28 cellular contexts compared by ENCODE assay signal in the genomic region with DNA sequence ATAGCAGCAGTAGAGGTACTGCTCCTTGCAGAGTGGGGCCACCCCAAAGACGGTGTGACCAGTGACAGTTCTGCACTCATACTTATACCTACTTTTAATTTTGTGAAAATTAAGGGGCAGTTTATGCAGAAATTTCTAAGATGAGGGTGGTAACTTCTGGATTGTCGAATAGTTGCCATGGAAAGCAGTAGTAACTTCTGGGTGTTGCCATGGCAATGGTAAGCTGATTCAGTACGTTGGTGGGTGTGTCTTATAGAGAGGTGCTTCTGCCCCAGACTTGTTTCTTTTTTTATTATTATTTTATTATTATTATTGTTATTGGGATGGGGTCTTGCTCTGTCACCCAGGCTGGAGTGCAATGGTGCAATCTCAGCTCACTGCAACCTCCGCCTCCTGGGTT.
A peak's percentile ranks its signal among the peaks of the same experiment; 100 is the strongest.
DNase-seq lines count a peak whose midpoint lies in the region; ATAC-seq, FAIRE-seq and TF ChIP-seq lines count a peak whose summit lies in the region.
"Had no signal": no experiment of that assay in that cellular context is flagged by ENCODE, and none has a peak within 500 bp of the region (broad histone marks: within the 10 kb centered on the region; RNA-seq: fewer than 3 reads in every experiment).

No MANE protein-coding gene starts in this region.

- no peak overlapping the region for H3K56ac ChIP-seq in H9 (ENCODE audit: insufficient read length, low read depth, low read length)

- no peak overlapping the region for H4K91ac ChIP-seq in H9 (ENCODE audit: insufficient read length, low read depth, low read length)

- H2AFZ ChIP-seq in H9 (ENCODE audit: low read length) (no peak overlapping the region), osteoblast (ENCODE audit: low read length) (no peak overlapping the region)

- H3K36me3 Mint-ChIP-seq in H9 (ENCODE audit: insufficient read depth in 1 of 3, low read depth in 3 of 3) = 0 out of 7 replicates have a peak, but pooled peaks cover 0 to 2% (median 0%) of the 10 kb centered on the region in 3 experiments
- H3K36me3 Mint-ChIP-seq: CD14-positive monocyte; CD4-positive, alpha-beta memory T cell; CD4-positive, CD25-positive, alpha-beta regulatory T cell; CD8-positive, alpha-beta memory T cell had no signal

- no CpG with 5 or more reads among the region's 4 CpGs for WGBS in H9 (ENCODE audit: extremely low coverage, insufficient read length, low lambda C conversion rate)

- H3K27ac ChIP-seq in H9 (ENCODE audit: insufficient read length, low read depth, low read length) (no peak overlapping the region), osteoblast (ENCODE audit: low read depth, low read length) (no peak overlapping the region)
- H3K27ac ChIP-seq: 22Rv1, A549, BLaER1 had no signal

- TF ChIP-seq POLR2A in H54 (IDR thresholded peaks at IDR 0.05; ENCODE audit: low read depth, low read length) = no peak

- H3K36me3 ChIP-seq in osteoblast (ENCODE audit: insufficient read depth, low read length) = no peaks in the 10 kb centered on the region
- H3K36me3 ChIP-seq: BE2C, BLaER1 had no signal

- H3K4me2 ChIP-seq in H9 (ENCODE audit: insufficient read depth, insufficient read length, low read length) (no peak overlapping the region), osteoblast (ENCODE audit: insufficient read depth, low read length) (no peak overlapping the region)
- H3K4me2 ChIP-seq: A549, BLaER1 had no signal

- no peak overlapping the region for H3K4me3 Mint-ChIP-seq in H9
- H3K4me3 Mint-ChIP-seq: CD14-positive monocyte; CD4-positive, alpha-beta memory T cell; CD4-positive, CD25-positive, alpha-beta regulatory T cell; CD8-positive, alpha-beta memory T cell had no signal

- H4K8ac ChIP-seq in H9 (replicated peaks; ENCODE audit: insufficient read length, low read depth, low read length) = no peak overlapping the region

- no peak overlapping the region for H3K4ac ChIP-seq in H9 (ENCODE audit: low read depth, low read length)

- H3K4me1 ChIP-seq in H9 (ENCODE audit: insufficient read depth, low read length) (peaks cover 3% of the 10 kb centered on the region; the same call in 1 of the 2 replicates), osteoblast (ENCODE audit: insufficient read depth, low read length) (no peaks in the 10 kb centered on the region)
- H3K4me1 ChIP-seq: A549, BE2C, BLaER1 had no signal

- H2BK12ac ChIP-seq in H9 (ENCODE audit: insufficient read length, low read depth, low read length) = no peak overlapping the region

- TF ChIP-seq CTCF in H9 (conservative IDR thresholded peaks at IDR 0.05) = no peak
- no peak for TF ChIP-seq CTCF in osteoblast (IDR thresholded peaks at IDR 0.05; ENCODE audit: extremely low read depth, low read depth, low read length)

- H3T11ph ChIP-seq in H9 (ENCODE audit: low read length) = no peak overlapping the region

- FAIRE-seq in H54 (lab: Jason Lieb, UNC) = no peak
- FAIRE-seq: A549, GM12878, GM12892, GM18507, GM19239 had no signal

- H4K5ac ChIP-seq in H9 (ENCODE audit: insufficient read length, low read depth, low read length) = no peak overlapping the region

- no peak overlapping the region for H2BK5ac ChIP-seq in H9 (ENCODE audit: insufficient read length, low read length)

- DNase-seq in Ammon's horn (ENCODE audit: low spot score) = peak; percentile 15
- DNase-seq in H9 = no peak
- DNase-seq in fibroblast of the conjunctiva (ENCODE audit: low read depth) = peak; percentile 18
- DNase-seq in H54 (ENCODE audit: insufficient read length, low spot score) = no peak
- no peak for DNase-seq in osteoblast (ENCODE audit: insufficient read length, low spot score, missing footprints)
- DNase-seq: AML-193; BE2C; C1 segment of cervical spinal cord; CD4-positive, alpha-beta memory T cell; CD4-positive, CD25-positive, alpha-beta regulatory T cell; CD8-positive, alpha-beta memory T cell; COR-L47; DMS 273 treated with DMSO at 0.1 percent for 48 hours; DMS153; DMS53; DMS79; DND-41; EL; GDM1 had no signal

- H3K4me3 ChIP-seq in osteoblast (ENCODE audit: insufficient read depth, low read length) = no peak overlapping the region
- H3K4me3 ChIP-seq: A549, BLaER1, GM12878 had no signal

- no peak overlapping the region for H2BK15ac ChIP-seq in H9 (ENCODE audit: low read depth, low read length)

- H3K9ac ChIP-seq in H9 (ENCODE audit: extremely low read depth, insufficient read length, low read length) = no peak overlapping the region
- H3K9ac ChIP-seq: BLaER1 had no signal

- no peak for ATAC-seq in HG03565 (IDR thresholded peaks at IDR 0.05; ENCODE audit: unreplicated experiment)
- ATAC-seq: A549, GM12878 had no signal

- no peak overlapping the region for H3K27ac Mint-ChIP-seq in H9
- H3K27ac Mint-ChIP-seq: CD14-positive monocyte; CD4-positive, alpha-beta memory T cell; CD4-positive, CD25-positive, alpha-beta regulatory T cell had no signal

- no peak overlapping the region for H3K23ac ChIP-seq in H9 (ENCODE audit: insufficient read length, low read depth, low read length)

- H3K79me2 ChIP-seq in H9 (ENCODE audit: insufficient read depth, low read length) = no peaks in the 10 kb centered on the region
- no peaks in the 10 kb centered on the region for H3K79me2 ChIP-seq in osteoblast (ENCODE audit: insufficient read depth, low read length)

- H3K27me3 ChIP-seq in H9 (ENCODE audit: insufficient read depth, low read length) (no peaks in the 10 kb centered on the region), osteoblast (ENCODE audit: insufficient read depth, low read length) (no peaks in the 10 kb centered on the region)
- H3K27me3 ChIP-seq: BE2C, BLaER1 had no signal

- no peaks in the 10 kb centered on the region for H3K9me3 ChIP-seq in H9 (ENCODE audit: control insufficient read depth, low read depth, low read length)
- no peaks in the 10 kb centered on the region for H3K9me3 ChIP-seq in osteoblast (ENCODE audit: low read depth, low read length)
- H3K9me3 ChIP-seq: A549, BE2C, BLaER1 had no signal

- H3K79me1 ChIP-seq in H9 (ENCODE audit: insufficient read depth, low read depth, low read length, poor library complexity, severe bottlenecking) = no peaks in the 10 kb centered on the region

- no peak overlapping the region for H3K18ac ChIP-seq in H9 (ENCODE audit: insufficient read length, low read depth, low read length)

- H4K20me1 ChIP-seq in H9 (ENCODE audit: control insufficient read depth, insufficient read depth, insufficient read length) = no peaks in the 10 kb centered on the region
- no peaks in the 10 kb centered on the region for H4K20me1 ChIP-seq in osteoblast (ENCODE audit: insufficient read depth, low read length)
- H4K20me1 ChIP-seq: BLaER1 had no signal

- no peak overlapping the region for H2AK5ac ChIP-seq in H9 (ENCODE audit: insufficient read length, low read length)

- no peaks in the 10 kb centered on the region for H3K27me3 Mint-ChIP-seq in H9 (ENCODE audit: low read depth)
- H3K27me3 Mint-ChIP-seq: CD4-positive, CD25-positive, alpha-beta regulatory T cell; CD8-positive, alpha-beta memory T cell had no signal

- no peak overlapping the region for H3K14ac ChIP-seq in H9 (ENCODE audit: insufficient read depth, low read length)

- H2BK20ac ChIP-seq in H9 (ENCODE audit: low read depth, low read length, poor library complexity, severe bottlenecking) = no peak overlapping the region

- H3K9me3 Mint-ChIP-seq in H9 = no peaks in the 10 kb centered on the region

- H3K4me1 Mint-ChIP-seq in H9 = peaks cover 13 to 14% of the 10 kb centered on the region in 2 experiments
- H3K4me1 Mint-ChIP-seq: CD14-positive monocyte; CD4-positive, alpha-beta memory T cell; CD4-positive, CD25-positive, alpha-beta regulatory T cell; CD8-positive, alpha-beta memory T cell had no signal

- H2BK120ac ChIP-seq in H9 (ENCODE audit: low read depth, low read length, poor library complexity, severe bottlenecking) = peak overlapping the region; percentile 6

- H3K23me2 ChIP-seq in H9 (ENCODE audit: insufficient read length, low read depth, low read length, poor library complexity, severe bottlenecking) = no peaks in the 10 kb centered on the region

Comparison
In these comparisons a context has a peak if more than half of its experiments do, and no peak if none do; other contexts are left out.
1. DNase-seq: peak in Ammon's horn (single experiment) and fibroblast of the conjunctiva (single experiment); none in H9 (single experiment), H54 (single experiment) and osteoblast (single experiment).